9 cellular contexts compared by ENCODE assay signal in genomic region chr15:30904812-30905211, GRCh38. TPM values are rescaled to one million over a fixed set of nuclear protein-coding genes. Genes with fewer than 3 reads are reported as not detected.
A peak's percentile ranks its signal among the peaks of the same experiment; 100 is the strongest.
DNase-seq lines count a peak whose midpoint lies in the region; ATAC-seq and TF ChIP-seq lines count a peak whose summit lies in the region.
"Had no signal": no experiment of that assay in that cellular context is flagged by ENCODE, and none has a peak within 500 bp of the region (broad histone marks: within the 10 kb centered on the region; RNA-seq: fewer than 3 reads in every experiment).

No MANE protein-coding gene starts in this region.

- H3K27me3 Mint-ChIP-seq in CD8-positive, alpha-beta memory T cell, result peaks cover 2 to 5% of the 10 kb centered on the region in 2 donors
- no peaks in the 10 kb centered on the region for H3K27me3 Mint-ChIP-seq in IgD-negative memory B cell
- no peaks in the 10 kb centered on the region for H3K27me3 Mint-ChIP-seq in chondrocyte (ENCODE audit: low read depth)

- H3K36me3 ChIP-seq in CD8-positive, alpha-beta memory T cell (ENCODE audit: insufficient read depth, low read length), result peaks cover 6% of the 10 kb centered on the region
- peaks cover 24% of the 10 kb centered on the region for H3K36me3 ChIP-seq in neuron (ENCODE audit: insufficient read depth, low read length)

- POLR2A ChIA-PET in CD8-positive, alpha-beta memory T cell (lab: Charles Lee), result no interaction called here

- no peaks in the 10 kb centered on the region for H3K9me3 ChIP-seq in CD8-positive, alpha-beta memory T cell (ENCODE audit: low read length)
- no peaks in the 10 kb centered on the region for H3K9me3 ChIP-seq in neuron (ENCODE audit: low read length)
- H3K9me3 ChIP-seq: gastroesophageal sphincter had no signal

- peaks cover 22 to 55% (median 54%) of the 10 kb centered on the region in 3 donors for H3K4me1 Mint-ChIP-seq in CD8-positive, alpha-beta memory T cell
- H3K4me1 Mint-ChIP-seq in IgD-negative memory B cell (peaks cover 18 to 28% (median 22%) of the 10 kb centered on the region in 3 donors), chondrocyte (ENCODE audit: low read depth) (peaks cover 31% of the 10 kb centered on the region)

- H3K27ac ChIP-seq in CD8-positive, alpha-beta memory T cell (ENCODE audit: low read depth, low read length), result no peak overlapping the region

- H3K4me1 ChIP-seq in CD8-positive, alpha-beta memory T cell (ENCODE audit: insufficient read depth, low read length), result no peaks in the 10 kb centered on the region
- peaks cover 3% of the 10 kb centered on the region for H3K4me1 ChIP-seq in neuron (ENCODE audit: insufficient read depth, low read length)

- peaks cover 0 to 41% (median 16%) of the 10 kb centered on the region in 3 donors for H3K36me3 Mint-ChIP-seq in CD8-positive, alpha-beta memory T cell
- H3K36me3 Mint-ChIP-seq in IgD-negative memory B cell (no peaks in the 10 kb centered on the region), chondrocyte (ENCODE audit: low read depth) (peaks cover 9% of the 10 kb centered on the region)

- DNase-seq in CD8-positive, alpha-beta memory T cell, result no peak
- DNase-seq in chondrocyte (ENCODE audit: low spot score), result no peak
- no peak for DNase-seq in effector CD8-positive, alpha-beta T cell (lab: John Stamatoyannopoulos, UW)

- H3K27me3 ChIP-seq in CD8-positive, alpha-beta memory T cell (ENCODE audit: insufficient read depth, low read length, poor library complexity, severe bottlenecking), result no peaks in the 10 kb centered on the region
- H3K27me3 ChIP-seq in neuron (ENCODE audit: insufficient read depth, low read length), result no peaks in the 10 kb centered on the region
- H3K27me3 ChIP-seq: gastroesophageal sphincter had no signal

- H2AFZ ChIP-seq in neuron (ENCODE audit: low read depth, low read length), result no peak overlapping the region

- H3K4me3 Mint-ChIP-seq in CD8-positive, alpha-beta memory T cell, result peak overlapping the region; percentile 82 to 97 (median 94)
- peak overlapping the region; percentile 52 to 98 (median 91) for H3K4me3 Mint-ChIP-seq in IgD-negative memory B cell
- H3K4me3 Mint-ChIP-seq in chondrocyte (ENCODE audit: unreplicated experiment), result peak overlapping the region; percentile 93

- TF ChIP-seq CTCF in chondrocyte (IDR thresholded peaks at IDR 0.05), result no peak

- CTCF ChIA-PET in CD8-positive, alpha-beta memory T cell (lab: Charles Lee), result interaction anchor here (2.1 kb wide), 1 partner anchor 13 kb away, joined by 9 read pairs; no protein-coding TSS in a partner anchor

- no peak for ATAC-seq in HG03108 (IDR thresholded peaks at IDR 0.05; ENCODE audit: unreplicated experiment)
- no peak for ATAC-seq in GM18517 (IDR thresholded peaks at IDR 0.05; ENCODE audit: unreplicated experiment)
- no peak for ATAC-seq in GM21737 (IDR thresholded peaks at IDR 0.05; ENCODE audit: unreplicated experiment)
- ATAC-seq: gastroesophageal sphincter had no signal

- H3K9me3 Mint-ChIP-seq in CD8-positive, alpha-beta memory T cell, result no peaks in the 10 kb centered on the region
- H3K9me3 Mint-ChIP-seq in IgD-negative memory B cell (no peaks in the 10 kb centered on the region), chondrocyte (ENCODE audit: low read depth) (no peaks in the 10 kb centered on the region)

- H3K4me3 ChIP-seq in CD8-positive, alpha-beta memory T cell (ENCODE audit: low read length), result no peak overlapping the region
- H3K4me3 ChIP-seq in neuron (ENCODE audit: low read length), result peak overlapping the region; percentile 72

- no peak overlapping the region for H3K27ac Mint-ChIP-seq in CD8-positive, alpha-beta memory T cell
- no peak overlapping the region for H3K27ac Mint-ChIP-seq in IgD-negative memory B cell
- no peak overlapping the region for H3K27ac Mint-ChIP-seq in chondrocyte (ENCODE audit: unreplicated experiment)

RNA-seq across cellular contexts. Expression of gene FAN1, which starts 1.1 kb away (rescaled TPM):
- total RNA-seq in CD8-positive, alpha-beta memory T cell, result 10 to 100 TPM; 17.9 to 18.9 TPM
- polyA plus RNA-seq in CD8-positive, alpha-beta memory T cell, result 7.4 TPM
- polyA plus RNA-seq in IgD-negative memory B cell, result 9.1 TPM
- total RNA-seq in chondrocyte, result 13.5 to 27.5 TPM (median 16.3 TPM) in 3 replicates
